Comparison of ENCODE assay signal across 24 cellular contexts in genomic region chr7:148014473-148014872, GRCh38.
DNase-seq lines count a peak whose midpoint lies in the region; ATAC-seq and TF ChIP-seq lines count a peak whose summit lies in the region.
"Had no signal": no experiment of that assay in that cellular context is flagged by ENCODE, and none has a peak within 500 bp of the region (broad histone marks: within the 10 kb centered on the region; RNA-seq: fewer than 3 reads in every experiment).

No MANE protein-coding gene starts in this region.

- peak; percentile 46 for ATAC-seq in PC-3
- ATAC-seq in HG03442 (IDR thresholded peaks at IDR 0.05; ENCODE audit: unreplicated experiment): no peak
- ATAC-seq in HG02884 (IDR thresholded peaks at IDR 0.05; ENCODE audit: unreplicated experiment): no peak
- ATAC-seq: GM23338; natural killer cell; pancreas; sciatic nerve; stimulated activated memory B cell treated with anti-CD40 and anti-IgM and Interleukin-4, amounts not matched to agents 10 μg/mL and 1 μg/mL and 100 μg/mL, for 72 hours; T-helper 17 cell had no signal

- no peak overlapping the region for H3K4me3 ChIP-seq in PC-3 (ENCODE audit: low read length)
- H3K4me3 ChIP-seq: GM23338, pancreas had no signal

- no peaks in the 10 kb centered on the region for H4K20me1 ChIP-seq in PC-3 (ENCODE audit: low read length)

- H3K9ac ChIP-seq in PC-3 (ENCODE audit: low read length): no peak overlapping the region

- H3K4me1 ChIP-seq in PC-3 (ENCODE audit: insufficient read depth, low read length): no peaks in the 10 kb centered on the region; the same call in 1 of the 2 replicates
- H3K4me1 ChIP-seq: pancreas had no signal

- CTCF ChIA-PET in PC-3 (lab: Charles Lee): no interaction called here

- H3K27ac ChIP-seq in PC-3 (ENCODE audit: low read length): no peak overlapping the region; the same call in 1 of the 2 replicates
- H3K27ac ChIP-seq: pancreas had no signal

- POLR2A ChIA-PET in PC-3 (lab: Charles Lee; ENCODE audit: unreplicated experiment): no interaction called here

- BruUV-seq in PC-3 (replicated peaks; lab: Mats Ljungman, UMichigan): no TSS peak

- H3F3A ChIP-seq in PC-3 (ENCODE audit: low read length, unreplicated experiment): no peaks in the 10 kb centered on the region

- intact Hi-C loops in PC-3 (cut with micrococcal nuclease): no loop called here
- intact Hi-C loops in head of caudate nucleus (cut with DNase I): no loop called here

- DNase-seq in A172 (ENCODE audit: low spot score) (peak; percentile 68), DMS79 (lab: John Stamatoyannopoulos, UW) (peak; percentile 70), NCI-H2107 (lab: John Stamatoyannopoulos, UW) (peak; percentile 32), PC-3 (peak; percentile 78), head of caudate nucleus (no peak), occipital lobe (lab: John Stamatoyannopoulos, UW) (no peak)
- DNase-seq: activated CD4-positive, alpha-beta T cell treated with anti-CD3 and anti-CD28 coated beads, Interleukin-2, amount 50 U/mL, for 4 hours; activated gamma-delta T cell; amygdala; CD4-positive, alpha-beta memory T cell; erythroblast; foreskin melanocyte; Kasumi-1; mesendoderm; natural killer cell; NCI-H446; pancreas; SIG-M5; T-helper 17 cell had no signal

- H2AFZ ChIP-seq in PC-3 (ENCODE audit: low read length): no peak overlapping the region
- H2AFZ ChIP-seq: GM23338 had no signal

- H3K9me2 ChIP-seq in PC-3 (replicated peaks; ENCODE audit: low read length): no peaks in the 10 kb centered on the region

- no peaks in the 10 kb centered on the region for H3K27me3 ChIP-seq in PC-3 (ENCODE audit: low read length)

- no peaks in the 10 kb centered on the region for H3K79me2 ChIP-seq in PC-3 (ENCODE audit: low read length)

- TF ChIP-seq CTCF in PC-3 (conservative IDR thresholded peaks at IDR 0.05; ENCODE audit: low read depth, low read length): no peak

- H3K9me3 ChIP-seq in PC-3 (ENCODE audit: low read length): no peaks in the 10 kb centered on the region
- H3K9me3 ChIP-seq: pancreas had no signal

- H3K36me3 ChIP-seq in PC-3 (ENCODE audit: low read depth, low read length): no peaks in the 10 kb centered on the region
- H3K36me3 ChIP-seq: pancreas had no signal

- peak overlapping the region; percentile 12; the same call in 1 of the 2 replicates for H3K4me2 ChIP-seq in PC-3 (ENCODE audit: low read length)
- H3K4me2 ChIP-seq: GM23338 had no signal

Comparison
In these comparisons a context has a peak if more than half of its experiments do, and no peak if none do; other contexts are left out.
1. DNase-seq: peak in A172 (single experiment), DMS79 (single experiment), NCI-H2107 (single experiment) and PC-3 (single experiment); none in head of caudate nucleus (0 of 42) and occipital lobe (single experiment).